ENCODE assay signal across 1 cellular context in the genomic region with DNA sequence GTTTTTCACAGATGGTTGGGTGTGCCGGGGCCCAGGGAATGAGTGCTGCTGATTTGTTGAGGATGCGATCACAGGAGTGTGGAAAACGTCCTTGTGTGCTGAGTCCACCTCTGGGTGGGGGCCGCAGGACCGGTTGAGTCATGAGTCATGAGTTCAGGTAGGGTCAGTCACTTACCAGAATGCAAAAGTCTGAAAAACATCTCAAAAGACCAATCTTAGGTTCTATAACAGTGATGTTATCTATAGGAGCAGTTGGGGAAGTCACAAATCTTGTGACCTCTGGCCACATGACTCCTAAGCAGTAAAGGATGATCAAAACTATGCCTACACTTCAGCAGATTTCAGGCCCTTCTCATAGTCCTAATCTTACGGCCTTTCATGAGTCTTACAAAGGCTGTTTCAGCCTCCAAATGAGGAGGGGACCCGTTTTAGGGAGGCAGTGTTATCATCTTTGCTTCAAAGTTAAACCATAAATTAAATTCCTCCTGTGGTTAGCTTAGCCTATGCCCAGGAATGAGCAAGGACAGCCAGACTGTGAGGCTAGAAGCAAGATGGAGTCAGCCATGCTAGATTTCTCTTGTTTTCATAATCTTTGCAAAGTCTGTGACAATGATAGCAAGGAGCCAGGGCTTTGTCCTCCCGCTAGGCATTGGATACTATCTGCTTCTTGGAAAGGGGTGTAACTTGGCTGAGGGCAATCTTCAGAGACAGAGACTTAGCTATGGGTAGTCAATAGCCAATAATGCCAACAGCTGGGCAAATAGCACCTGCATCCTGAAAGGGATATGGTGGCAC.
TF ChIP-seq lines count a peak whose summit lies in the region.

No MANE protein-coding gene starts in this region.

TF ChIP-seq in K562, 482 proteins besides CTCF, POLR2A, EP300 and RAD21 (continued from another document and continues in another):
- no peak for TF ChIP-seq NCOA4 (IDR thresholded peaks at IDR 0.05; ENCODE audit: partially characterized antibody)
- TF ChIP-seq, protein P1, sequence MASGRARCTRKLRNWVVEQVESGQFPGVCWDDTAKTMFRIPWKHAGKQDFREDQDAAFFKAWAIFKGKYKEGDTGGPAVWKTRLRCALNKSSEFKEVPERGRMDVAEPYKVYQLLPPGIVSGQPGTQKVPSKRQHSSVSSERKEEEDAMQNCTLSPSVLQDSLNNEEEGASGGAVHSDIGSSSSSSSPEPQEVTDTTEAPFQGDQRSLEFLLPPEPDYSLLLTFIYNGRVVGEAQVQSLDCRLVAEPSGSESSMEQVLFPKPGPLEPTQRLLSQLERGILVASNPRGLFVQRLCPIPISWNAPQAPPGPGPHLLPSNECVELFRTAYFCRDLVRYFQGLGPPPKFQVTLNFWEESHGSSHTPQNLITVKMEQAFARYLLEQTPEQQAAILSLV (tag; IDR thresholded peaks at IDR 0.05), result no peak
- no peak for TF ChIP-seq CHD2 (IDR thresholded peaks at IDR 0.05; ENCODE audit: low read depth, low read length)
- TF ChIP-seq, protein P2, sequence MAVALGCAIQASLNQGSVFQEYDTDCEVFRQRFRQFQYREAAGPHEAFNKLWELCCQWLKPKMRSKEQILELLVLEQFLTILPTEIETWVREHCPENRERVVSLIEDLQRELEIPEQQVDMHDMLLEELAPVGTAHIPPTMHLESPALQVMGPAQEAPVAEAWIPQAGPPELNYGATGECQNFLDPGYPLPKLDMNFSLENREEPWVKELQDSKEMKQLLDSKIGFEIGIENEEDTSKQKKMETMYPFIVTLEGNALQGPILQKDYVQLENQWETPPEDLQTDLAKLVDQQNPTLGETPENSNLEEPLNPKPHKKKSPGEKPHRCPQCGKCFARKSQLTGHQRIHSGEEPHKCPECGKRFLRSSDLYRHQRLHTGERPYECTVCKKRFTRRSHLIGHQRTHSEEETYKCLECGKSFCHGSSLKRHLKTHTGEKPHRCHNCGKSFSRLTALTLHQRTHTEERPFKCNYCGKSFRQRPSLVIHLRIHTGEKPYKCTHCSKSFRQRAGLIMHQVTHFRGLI (CRISPR knock-in tag; IDR thresholded peaks at IDR 0.05), result peak; percentile 95
- TF ChIP-seq, protein P3, sequence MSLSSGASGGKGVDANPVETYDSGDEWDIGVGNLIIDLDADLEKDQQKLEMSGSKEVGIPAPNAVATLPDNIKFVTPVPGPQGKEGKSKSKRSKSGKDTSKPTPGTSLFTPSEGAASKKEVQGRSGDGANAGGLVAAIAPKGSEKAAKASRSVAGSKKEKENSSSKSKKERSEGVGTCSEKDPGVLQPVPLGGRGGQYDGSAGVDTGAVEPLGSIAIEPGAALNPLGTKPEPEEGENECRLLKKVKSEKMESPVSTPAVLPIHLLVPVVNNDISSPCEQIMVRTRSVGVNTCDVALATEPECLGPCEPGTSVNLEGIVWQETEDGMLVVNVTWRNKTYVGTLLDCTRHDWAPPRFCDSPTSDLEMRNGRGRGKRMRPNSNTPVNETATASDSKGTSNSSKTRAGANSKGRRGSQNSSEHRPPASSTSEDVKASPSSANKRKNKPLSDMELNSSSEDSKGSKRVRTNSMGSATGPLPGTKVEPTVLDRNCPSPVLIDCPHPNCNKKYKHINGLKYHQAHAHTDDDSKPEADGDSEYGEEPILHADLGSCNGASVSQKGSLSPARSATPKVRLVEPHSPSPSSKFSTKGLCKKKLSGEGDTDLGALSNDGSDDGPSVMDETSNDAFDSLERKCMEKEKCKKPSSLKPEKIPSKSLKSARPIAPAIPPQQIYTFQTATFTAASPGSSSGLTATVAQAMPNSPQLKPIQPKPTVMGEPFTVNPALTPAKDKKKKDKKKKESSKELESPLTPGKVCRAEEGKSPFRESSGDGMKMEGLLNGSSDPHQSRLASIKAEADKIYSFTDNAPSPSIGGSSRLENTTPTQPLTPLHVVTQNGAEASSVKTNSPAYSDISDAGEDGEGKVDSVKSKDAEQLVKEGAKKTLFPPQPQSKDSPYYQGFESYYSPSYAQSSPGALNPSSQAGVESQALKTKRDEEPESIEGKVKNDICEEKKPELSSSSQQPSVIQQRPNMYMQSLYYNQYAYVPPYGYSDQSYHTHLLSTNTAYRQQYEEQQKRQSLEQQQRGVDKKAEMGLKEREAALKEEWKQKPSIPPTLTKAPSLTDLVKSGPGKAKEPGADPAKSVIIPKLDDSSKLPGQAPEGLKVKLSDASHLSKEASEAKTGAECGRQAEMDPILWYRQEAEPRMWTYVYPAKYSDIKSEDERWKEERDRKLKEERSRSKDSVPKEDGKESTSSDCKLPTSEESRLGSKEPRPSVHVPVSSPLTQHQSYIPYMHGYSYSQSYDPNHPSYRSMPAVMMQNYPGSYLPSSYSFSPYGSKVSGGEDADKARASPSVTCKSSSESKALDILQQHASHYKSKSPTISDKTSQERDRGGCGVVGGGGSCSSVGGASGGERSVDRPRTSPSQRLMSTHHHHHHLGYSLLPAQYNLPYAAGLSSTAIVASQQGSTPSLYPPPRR (CRISPR knock-in tag; IDR thresholded peaks at IDR 0.05; ENCODE audit: borderline replicate concordance), result no peak
- TF ChIP-seq, protein P4, sequence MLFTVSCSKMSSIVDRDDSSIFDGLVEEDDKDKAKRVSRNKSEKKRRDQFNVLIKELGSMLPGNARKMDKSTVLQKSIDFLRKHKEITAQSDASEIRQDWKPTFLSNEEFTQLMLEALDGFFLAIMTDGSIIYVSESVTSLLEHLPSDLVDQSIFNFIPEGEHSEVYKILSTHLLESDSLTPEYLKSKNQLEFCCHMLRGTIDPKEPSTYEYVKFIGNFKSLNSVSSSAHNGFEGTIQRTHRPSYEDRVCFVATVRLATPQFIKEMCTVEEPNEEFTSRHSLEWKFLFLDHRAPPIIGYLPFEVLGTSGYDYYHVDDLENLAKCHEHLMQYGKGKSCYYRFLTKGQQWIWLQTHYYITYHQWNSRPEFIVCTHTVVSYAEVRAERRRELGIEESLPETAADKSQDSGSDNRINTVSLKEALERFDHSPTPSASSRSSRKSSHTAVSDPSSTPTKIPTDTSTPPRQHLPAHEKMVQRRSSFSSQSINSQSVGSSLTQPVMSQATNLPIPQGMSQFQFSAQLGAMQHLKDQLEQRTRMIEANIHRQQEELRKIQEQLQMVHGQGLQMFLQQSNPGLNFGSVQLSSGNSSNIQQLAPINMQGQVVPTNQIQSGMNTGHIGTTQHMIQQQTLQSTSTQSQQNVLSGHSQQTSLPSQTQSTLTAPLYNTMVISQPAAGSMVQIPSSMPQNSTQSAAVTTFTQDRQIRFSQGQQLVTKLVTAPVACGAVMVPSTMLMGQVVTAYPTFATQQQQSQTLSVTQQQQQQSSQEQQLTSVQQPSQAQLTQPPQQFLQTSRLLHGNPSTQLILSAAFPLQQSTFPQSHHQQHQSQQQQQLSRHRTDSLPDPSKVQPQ (CRISPR knock-in tag; IDR thresholded peaks at IDR 0.05; ENCODE audit: borderline replicate concordance), result peak; percentile 71; the same call in 1 of the 2 replicates
- TF ChIP-seq, protein P5, sequence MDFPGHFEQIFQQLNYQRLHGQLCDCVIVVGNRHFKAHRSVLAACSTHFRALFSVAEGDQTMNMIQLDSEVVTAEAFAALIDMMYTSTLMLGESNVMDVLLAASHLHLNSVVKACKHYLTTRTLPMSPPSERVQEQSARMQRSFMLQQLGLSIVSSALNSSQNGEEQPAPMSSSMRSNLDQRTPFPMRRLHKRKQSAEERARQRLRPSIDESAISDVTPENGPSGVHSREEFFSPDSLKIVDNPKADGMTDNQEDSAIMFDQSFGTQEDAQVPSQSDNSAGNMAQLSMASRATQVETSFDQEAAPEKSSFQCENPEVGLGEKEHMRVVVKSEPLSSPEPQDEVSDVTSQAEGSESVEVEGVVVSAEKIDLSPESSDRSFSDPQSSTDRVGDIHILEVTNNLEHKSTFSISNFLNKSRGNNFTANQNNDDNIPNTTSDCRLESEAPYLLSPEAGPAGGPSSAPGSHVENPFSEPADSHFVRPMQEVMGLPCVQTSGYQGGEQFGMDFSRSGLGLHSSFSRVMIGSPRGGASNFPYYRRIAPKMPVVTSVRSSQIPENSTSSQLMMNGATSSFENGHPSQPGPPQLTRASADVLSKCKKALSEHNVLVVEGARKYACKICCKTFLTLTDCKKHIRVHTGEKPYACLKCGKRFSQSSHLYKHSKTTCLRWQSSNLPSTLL (IDR thresholded peaks at IDR 0.05), result no peak
- no peak for TF ChIP-seq ZNF830 (CRISPR knock-in tag; IDR thresholded peaks at IDR 0.05)
- TF ChIP-seq ZC3H8 (IDR thresholded peaks at IDR 0.05), result no peak
- TF ChIP-seq, protein P6, sequence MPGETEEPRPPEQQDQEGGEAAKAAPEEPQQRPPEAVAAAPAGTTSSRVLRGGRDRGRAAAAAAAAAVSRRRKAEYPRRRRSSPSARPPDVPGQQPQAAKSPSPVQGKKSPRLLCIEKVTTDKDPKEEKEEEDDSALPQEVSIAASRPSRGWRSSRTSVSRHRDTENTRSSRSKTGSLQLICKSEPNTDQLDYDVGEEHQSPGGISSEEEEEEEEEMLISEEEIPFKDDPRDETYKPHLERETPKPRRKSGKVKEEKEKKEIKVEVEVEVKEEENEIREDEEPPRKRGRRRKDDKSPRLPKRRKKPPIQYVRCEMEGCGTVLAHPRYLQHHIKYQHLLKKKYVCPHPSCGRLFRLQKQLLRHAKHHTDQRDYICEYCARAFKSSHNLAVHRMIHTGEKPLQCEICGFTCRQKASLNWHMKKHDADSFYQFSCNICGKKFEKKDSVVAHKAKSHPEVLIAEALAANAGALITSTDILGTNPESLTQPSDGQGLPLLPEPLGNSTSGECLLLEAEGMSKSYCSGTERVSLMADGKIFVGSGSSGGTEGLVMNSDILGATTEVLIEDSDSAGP (CRISPR knock-in tag; IDR thresholded peaks at IDR 0.05), result no peak
- no peak for TF ChIP-seq ETV1 (tag; conservative IDR thresholded peaks at IDR 0.05; ENCODE audit: low read depth)
- peak; percentile 96; the same call in 1 of the 2 replicates for TF ChIP-seq ZNF583 (CRISPR knock-in tag; IDR thresholded peaks at IDR 0.05)
- no peak for TF ChIP-seq STAT5A (IDR thresholded peaks at IDR 0.05; ENCODE audit: borderline replicate concordance, low read length)
- TF ChIP-seq, protein P7, sequence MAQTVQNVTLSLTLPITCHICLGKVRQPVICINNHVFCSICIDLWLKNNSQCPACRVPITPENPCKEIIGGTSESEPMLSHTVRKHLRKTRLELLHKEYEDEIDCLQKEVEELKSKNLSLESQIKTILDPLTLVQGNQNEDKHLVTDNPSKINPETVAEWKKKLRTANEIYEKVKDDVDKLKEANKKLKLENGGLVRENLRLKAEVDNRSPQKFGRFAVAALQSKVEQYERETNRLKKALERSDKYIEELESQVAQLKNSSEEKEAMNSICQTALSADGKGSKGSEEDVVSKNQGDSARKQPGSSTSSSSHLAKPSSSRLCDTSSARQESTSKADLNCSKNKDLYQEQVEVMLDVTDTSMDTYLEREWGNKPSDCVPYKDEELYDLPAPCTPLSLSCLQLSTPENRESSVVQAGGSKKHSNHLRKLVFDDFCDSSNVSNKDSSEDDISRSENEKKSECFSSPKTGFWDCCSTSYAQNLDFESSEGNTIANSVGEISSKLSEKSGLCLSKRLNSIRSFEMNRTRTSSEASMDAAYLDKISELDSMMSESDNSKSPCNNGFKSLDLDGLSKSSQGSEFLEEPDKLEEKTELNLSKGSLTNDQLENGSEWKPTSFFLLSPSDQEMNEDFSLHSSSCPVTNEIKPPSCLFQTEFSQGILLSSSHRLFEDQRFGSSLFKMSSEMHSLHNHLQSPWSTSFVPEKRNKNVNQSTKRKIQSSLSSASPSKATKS (CRISPR knock-in tag; IDR thresholded peaks at IDR 0.05), result 0 out of 2 replicates have a peak, but pooled peaks have one; percentile 50
- 0 out of 2 replicates have a peak, but pooled peaks have one; percentile 61 for TF ChIP-seq NFXL1 (CRISPR knock-in tag; IDR thresholded peaks at IDR 0.05)
- TF ChIP-seq MEF2D (tag; conservative IDR thresholded peaks at IDR 0.05; ENCODE audit: low read depth), result peak; percentile 95
- TF ChIP-seq ZNF766 (CRISPR knock-in tag; conservative IDR thresholded peaks at IDR 0.05), result peak; percentile 95
- no peak for TF ChIP-seq HMGN3 (IDR thresholded peaks at IDR 0.05; ENCODE audit: borderline replicate concordance, extremely low read depth, insufficient read length, low read depth, low read length)
- TF ChIP-seq, protein P8, sequence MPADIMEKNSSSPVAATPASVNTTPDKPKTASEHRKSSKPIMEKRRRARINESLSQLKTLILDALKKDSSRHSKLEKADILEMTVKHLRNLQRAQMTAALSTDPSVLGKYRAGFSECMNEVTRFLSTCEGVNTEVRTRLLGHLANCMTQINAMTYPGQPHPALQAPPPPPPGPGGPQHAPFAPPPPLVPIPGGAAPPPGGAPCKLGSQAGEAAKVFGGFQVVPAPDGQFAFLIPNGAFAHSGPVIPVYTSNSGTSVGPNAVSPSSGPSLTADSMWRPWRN (IDR thresholded peaks at IDR 0.05; ENCODE audit: low read depth), result no peak
- TF ChIP-seq, protein P9, sequence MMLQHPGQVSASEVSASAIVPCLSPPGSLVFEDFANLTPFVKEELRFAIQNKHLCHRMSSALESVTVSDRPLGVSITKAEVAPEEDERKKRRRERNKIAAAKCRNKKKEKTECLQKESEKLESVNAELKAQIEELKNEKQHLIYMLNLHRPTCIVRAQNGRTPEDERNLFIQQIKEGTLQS (IDR thresholded peaks at IDR 0.05), result peak; percentile 50; the same call in 1 of the 2 replicates
- TF ChIP-seq, protein P9 (CRISPR knock-in tag; conservative IDR thresholded peaks at IDR 0.05), result no peak
- no peak for TF ChIP-seq HOXB6 (CRISPR knock-in tag; IDR thresholded peaks at IDR 0.05; ENCODE audit: borderline replicate concordance)
- TF ChIP-seq CC2D1A (IDR thresholded peaks at IDR 0.05), result no peak
- no peak for TF ChIP-seq HNRNPH1 (optimal IDR thresholded peaks at IDR 0.05; ENCODE audit: low read depth, low read length)
- no peak for TF ChIP-seq JUNB (CRISPR knock-in tag; conservative IDR thresholded peaks at IDR 0.05)
- TF ChIP-seq, protein P10, sequence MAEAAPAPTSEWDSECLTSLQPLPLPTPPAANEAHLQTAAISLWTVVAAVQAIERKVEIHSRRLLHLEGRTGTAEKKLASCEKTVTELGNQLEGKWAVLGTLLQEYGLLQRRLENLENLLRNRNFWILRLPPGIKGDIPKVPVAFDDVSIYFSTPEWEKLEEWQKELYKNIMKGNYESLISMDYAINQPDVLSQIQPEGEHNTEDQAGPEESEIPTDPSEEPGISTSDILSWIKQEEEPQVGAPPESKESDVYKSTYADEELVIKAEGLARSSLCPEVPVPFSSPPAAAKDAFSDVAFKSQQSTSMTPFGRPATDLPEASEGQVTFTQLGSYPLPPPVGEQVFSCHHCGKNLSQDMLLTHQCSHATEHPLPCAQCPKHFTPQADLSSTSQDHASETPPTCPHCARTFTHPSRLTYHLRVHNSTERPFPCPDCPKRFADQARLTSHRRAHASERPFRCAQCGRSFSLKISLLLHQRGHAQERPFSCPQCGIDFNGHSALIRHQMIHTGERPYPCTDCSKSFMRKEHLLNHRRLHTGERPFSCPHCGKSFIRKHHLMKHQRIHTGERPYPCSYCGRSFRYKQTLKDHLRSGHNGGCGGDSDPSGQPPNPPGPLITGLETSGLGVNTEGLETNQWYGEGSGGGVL (CRISPR knock-in tag; IDR thresholded peaks at IDR 0.05), result no peak
- no peak for TF ChIP-seq CEBPG (CRISPR knock-in tag; IDR thresholded peaks at IDR 0.05)
- TF ChIP-seq CEBPG (tag; conservative IDR thresholded peaks at IDR 0.05 in 1 of 2, IDR thresholded peaks at IDR 0.05 in 1 of 2), result 0 out of 4 replicates have a peak, but pooled peaks of 1 of the 2 experiments have one; percentile 10
- TF ChIP-seq SETDB1 (IDR thresholded peaks at IDR 0.05; ENCODE audit: low read length), result no peak
- no peak for TF ChIP-seq PTBP1 (IDR thresholded peaks at IDR 0.05; ENCODE audit: low read depth, low read length)
- no peak for TF ChIP-seq CREBBP (IDR thresholded peaks at IDR 0.05; ENCODE audit: low read depth, low read length)
- peak; percentile 95 for TF ChIP-seq BACH1 (tag; IDR thresholded peaks at IDR 0.05)
- no peak for TF ChIP-seq RBFOX2 (IDR thresholded peaks at IDR 0.05; ENCODE audit: low read depth, low read length)
- peak; percentile 91 for TF ChIP-seq ZNF79 (CRISPR knock-in tag; IDR thresholded peaks at IDR 0.05; ENCODE audit: low read depth)
- no peak for TF ChIP-seq SUPT5H (IDR thresholded peaks at IDR 0.05)
- no peak for TF ChIP-seq ZNF174 (CRISPR knock-in tag; IDR thresholded peaks at IDR 0.05)
- no peak for TF ChIP-seq CBX3 (IDR thresholded peaks at IDR 0.05; ENCODE audit: borderline replicate concordance in 1 of 2, low read length in 2 of 2)
